Comparison of ENCODE assay signal across 32 cellular contexts in the genomic region with DNA sequence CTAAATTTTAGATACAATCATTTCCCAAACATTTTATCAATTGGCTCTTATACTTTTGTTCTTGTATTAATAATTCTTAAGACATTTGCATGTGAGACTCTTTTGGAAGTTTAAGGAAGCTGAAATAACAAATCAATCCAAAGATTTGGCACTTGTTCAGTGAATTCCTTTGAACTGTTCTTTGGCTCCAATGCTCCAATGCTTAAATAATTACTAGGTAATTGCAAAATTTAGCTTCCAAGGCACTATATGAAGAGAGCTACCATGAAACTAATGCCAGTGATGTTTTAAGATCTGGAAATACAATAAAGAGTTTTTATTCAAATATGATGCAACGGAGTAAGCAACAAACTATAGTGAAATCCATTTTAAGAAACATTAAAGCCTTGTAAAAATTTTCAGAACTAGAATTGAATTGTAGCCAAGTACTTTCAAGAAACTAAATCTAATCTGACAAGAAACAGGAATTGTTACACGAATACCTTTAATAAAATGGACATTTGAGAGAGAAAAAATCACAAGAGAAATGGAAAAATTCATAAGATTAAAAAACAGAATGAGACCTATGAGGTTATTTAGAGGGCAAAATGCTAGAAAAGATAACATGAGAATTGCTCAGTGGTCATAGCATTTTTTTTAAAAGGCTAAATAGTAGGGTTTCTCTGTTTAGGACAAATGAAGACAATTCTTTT. TPM values are rescaled to one million over a fixed set of nuclear protein-coding genes. Genes with fewer than 3 reads are reported as not detected.
"Had no signal": no experiment of that assay in that cellular context is flagged by ENCODE, and none has a peak within 500 bp of the region (broad histone marks: within the 10 kb centered on the region; RNA-seq: fewer than 3 reads in every experiment).

No MANE protein-coding gene starts in this region.

- H3K36me3 Mint-ChIP-seq: memory B cell; stimulated activated memory B cell treated with anti-CD40 and anti-IgM and Interleukin-4, amounts not matched to agents 10 μg/mL and 1 μg/mL and 100 μg/mL, for 72 hours had no signal

- H3K4me3 ChIP-seq: colonic mucosa, dorsolateral prefrontal cortex, esophagus muscularis mucosa, gastrocnemius medialis, heart right ventricle, left lung, lower lobe of right lung, prostate gland, spleen, tibial artery, upper lobe of left lung, uterus had no signal

- H3K9me3 ChIP-seq: colonic mucosa, esophagus muscularis mucosa, gastrocnemius medialis, left lung, lower lobe of right lung, prostate gland, spleen, tibial artery, upper lobe of left lung, uterus had no signal

- ATAC-seq: gastrocnemius medialis; heart right ventricle; left lung; lower lobe of right lung; sciatic nerve; stimulated activated memory B cell treated with anti-CD40 and anti-IgM and Interleukin-4, amounts not matched to agents 10 μg/mL and 1 μg/mL and 100 μg/mL, for 72 hours had no signal

- H3K9me3 Mint-ChIP-seq: stimulated activated memory B cell treated with anti-CD40 and anti-IgM and Interleukin-4, amounts not matched to agents 10 μg/mL and 1 μg/mL and 100 μg/mL, for 72 hours had no signal

- H3K79me2 ChIP-seq: parathyroid adenoma had no signal

- H3K4me1 Mint-ChIP-seq: memory B cell; nephron progenitor cell; stimulated activated memory B cell treated with anti-CD40 and anti-IgM and Interleukin-4, amounts not matched to agents 10 μg/mL and 1 μg/mL and 100 μg/mL, for 72 hours had no signal

- H3K27ac Mint-ChIP-seq: memory B cell; nephron progenitor cell; stimulated activated memory B cell treated with anti-CD40 and anti-IgM and Interleukin-4, amounts not matched to agents 10 μg/mL and 1 μg/mL and 100 μg/mL, for 72 hours; stimulated activated naive CD8-positive, alpha-beta T cell treated with anti-CD3 and anti-CD28 coated beads, Interleukin-15, Interleukin-2, amounts not matched to agents 100 ng/mL and 50 ng/mL, for 24 hours had no signal

- H3K36me3 ChIP-seq: colonic mucosa, esophagus muscularis mucosa, gastrocnemius medialis, heart right ventricle, left lung, lower lobe of right lung, prostate gland, spleen, tibial artery, upper lobe of left lung, uterus had no signal

- H3K4me1 ChIP-seq: colonic mucosa, gastrocnemius medialis, parathyroid adenoma, prostate gland, upper lobe of left lung, uterus had no signal

- DNase-seq: cerebellar nuclear complex; colonic mucosa; dorsolateral prefrontal cortex; effector CD8-positive, alpha-beta T cell; gastrocnemius medialis; heart right ventricle; hypothalamus; islet precursor cell; left lung; lower lobe of right lung; midbrain; nephron progenitor cell; spleen; stimulated activated CD4-positive, alpha-beta T cell treated with anti-CD3 and anti-CD28 coated beads, Interleukin-15, amount 100 ng/mL, for 24 hours; stimulated activated CD4-positive, alpha-beta T cell treated with anti-CD3 and anti-CD28 coated beads, Interleukin-1b, Interleukin-23, amount 100 ng/mL, for 48 hours; stimulated activated CD4-positive, alpha-beta T cell treated with anti-CD3 and anti-CD28 coated beads, Interleukin-4, amount 100 ng/mL, for 24 hours; tibial artery; upper lobe of left lung; uterus had no signal

- H3K27me3 ChIP-seq: colonic mucosa, dorsolateral prefrontal cortex, esophagus muscularis mucosa, gastrocnemius medialis, left lung, spleen, tibial artery, upper lobe of left lung, uterus had no signal

- H3K27ac ChIP-seq: colonic mucosa, dorsolateral prefrontal cortex, epithelial cell of prostate, esophagus muscularis mucosa, gastrocnemius medialis, heart right ventricle, left lung, lower lobe of right lung, parathyroid adenoma, prostate gland, spleen, tibial artery, upper lobe of left lung, uterus had no signal

- H3K9ac ChIP-seq: parathyroid adenoma had no signal

- H2AFZ ChIP-seq: parathyroid adenoma had no signal

- H3K27me3 Mint-ChIP-seq: stimulated activated naive CD8-positive, alpha-beta T cell treated with anti-CD3 and anti-CD28 coated beads, Interleukin-15, Interleukin-2, amounts not matched to agents 100 ng/mL and 50 ng/mL, for 24 hours had no signal

- H3K4me3 Mint-ChIP-seq: memory B cell; nephron progenitor cell; stimulated activated memory B cell treated with anti-CD40 and anti-IgM and Interleukin-4, amounts not matched to agents 10 μg/mL and 1 μg/mL and 100 μg/mL, for 72 hours; stimulated activated naive CD8-positive, alpha-beta T cell treated with anti-CD3 and anti-CD28 coated beads, Interleukin-15, Interleukin-2, amounts not matched to agents 100 ng/mL and 50 ng/mL, for 24 hours had no signal

RNA-seq across cellular contexts. Expression of a gene that starts 43.6 kb away (rescaled TPM):
- total RNA-seq: colonic mucosa, dorsolateral prefrontal cortex, esophagus muscularis mucosa, fibroblast of villous mesenchyme, gastrocnemius medialis, heart right ventricle, left lung, lower lobe of right lung, omental fat pad, renal cortical epithelial cell, sciatic nerve, skeletal muscle tissue, spleen, temporal lobe, uterus had no signal
- polyA plus RNA-seq: heart right ventricle, spleen had no signal
